In the genomic region with DNA sequence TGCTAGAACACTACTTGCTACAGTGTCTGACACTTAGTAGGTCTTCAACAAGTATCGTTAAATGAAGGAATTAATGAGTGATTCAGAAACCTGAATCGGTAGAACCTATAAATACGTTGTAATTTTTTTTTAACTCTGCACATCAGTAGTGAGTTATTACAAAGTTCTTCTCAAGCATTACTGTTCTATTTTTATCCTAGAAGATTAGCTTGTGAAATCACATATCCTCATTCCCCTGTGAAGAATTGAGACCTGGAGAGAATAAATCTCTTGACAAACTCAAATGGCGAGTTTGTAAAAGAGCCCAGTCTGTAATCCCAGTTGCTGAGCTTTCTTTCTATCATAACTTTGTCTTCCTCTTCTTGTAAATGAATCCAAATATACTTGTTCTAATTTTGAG, we compare ENCODE assay signal across 35 cellular contexts. TPM values are rescaled to one million over a fixed set of nuclear protein-coding genes. Genes with fewer than 3 reads are reported as not detected.
"Had no signal": no experiment of that assay in that cellular context is flagged by ENCODE, and none has a peak within 500 bp of the region (broad histone marks: within the 10 kb centered on the region; RNA-seq: fewer than 3 reads in every experiment).

No MANE protein-coding gene starts in this region.

- H3K27me3 ChIP-seq: ascending aorta, cardiac muscle cell, MG63 had no signal

- H3K9me3 ChIP-seq: ascending aorta, MG63, SJSA1 had no signal

- H3K4me1 Mint-ChIP-seq: activated CD4-positive, alpha-beta memory T cell treated with anti-CD3 and anti-CD28 coated beads, Interleukin-2, amount 10 ng/mL, durations not matched to agents 7 days and 5 days; activated CD8-positive, alpha-beta memory T cell treated with anti-CD3 and anti-CD28 coated beads, Interleukin-2, amount 10 ng/mL, durations not matched to agents 7 days and 5 days; activated naive CD8-positive, alpha-beta T cell treated with anti-CD3 and anti-CD28 coated beads for 36 hours had no signal

- H3K4me3 ChIP-seq: ascending aorta, cardiac muscle cell, MG63, SJSA1 had no signal

- H3K27ac Mint-ChIP-seq: activated CD4-positive, alpha-beta memory T cell treated with anti-CD3 and anti-CD28 coated beads, Interleukin-2, amount 10 ng/mL, durations not matched to agents 7 days and 5 days; activated CD8-positive, alpha-beta memory T cell treated with anti-CD3 and anti-CD28 coated beads, Interleukin-2, amount 10 ng/mL, durations not matched to agents 7 days and 5 days; activated naive CD8-positive, alpha-beta T cell treated with anti-CD3 and anti-CD28 coated beads for 36 hours had no signal

- H3K27ac ChIP-seq: ascending aorta, cardiac muscle cell, SJSA1, WERI-Rb-1 had no signal

- H3K36me3 ChIP-seq: ascending aorta, cardiac muscle cell, MG63, SJSA1, WERI-Rb-1 had no signal

- H3K36me3 Mint-ChIP-seq: activated CD8-positive, alpha-beta memory T cell treated with anti-CD3 and anti-CD28 coated beads, Interleukin-2, amount 10 ng/mL, durations not matched to agents 7 days and 5 days; activated naive CD8-positive, alpha-beta T cell treated with anti-CD3 and anti-CD28 coated beads for 36 hours had no signal

- ATAC-seq: activated CD8-positive, alpha-beta memory T cell treated with anti-CD3 and anti-CD28 coated beads, Interleukin-2, amount 10 ng/mL, durations not matched to agents 7 days and 5 days; Panc1 had no signal

- H3K4me1 ChIP-seq: ascending aorta, SJSA1 had no signal

- H3K9me3 Mint-ChIP-seq: activated CD4-positive, alpha-beta memory T cell treated with anti-CD3 and anti-CD28 coated beads, Interleukin-2, amount 10 ng/mL, durations not matched to agents 7 days and 5 days; activated naive CD8-positive, alpha-beta T cell treated with anti-CD3 and anti-CD28 coated beads for 36 hours had no signal

- H3K4me3 Mint-ChIP-seq: activated CD4-positive, alpha-beta memory T cell treated with anti-CD3 and anti-CD28 coated beads, Interleukin-2, amount 10 ng/mL, durations not matched to agents 7 days and 5 days; activated CD8-positive, alpha-beta memory T cell treated with anti-CD3 and anti-CD28 coated beads, Interleukin-2, amount 10 ng/mL, durations not matched to agents 7 days and 5 days; activated naive CD8-positive, alpha-beta T cell treated with anti-CD3 and anti-CD28 coated beads for 36 hours had no signal

- DNase-seq: activated CD4-positive, alpha-beta memory T cell treated with anti-CD3 and anti-CD28 coated beads, Interleukin-2, amount 10 ng/mL, durations not matched to agents 7 days and 5 days; activated CD4-positive, alpha-beta T cell treated with anti-CD3 and anti-CD28 coated beads for 1 hour; activated CD4-positive, alpha-beta T cell treated with anti-CD3 and anti-CD28 coated beads for 48 hours; activated CD4-positive, CD25-positive, alpha-beta regulatory T cell; activated CD8-positive, alpha-beta memory T cell treated with anti-CD3 and anti-CD28 coated beads for 24 hours; activated CD8-positive, alpha-beta memory T cell treated with anti-CD3 and anti-CD28 coated beads, Interleukin-2, amount 10 ng/mL, durations not matched to agents 7 days and 5 days; activated CD8-positive, alpha-beta memory T cell treated with anti-CD3 and anti-CD28 coated beads, Interleukin-2, amount 50 U/mL, for 48 hours; activated effector memory CD4-positive, alpha-beta T cell treated with anti-CD3 and anti-CD28 coated beads, Interleukin-2, amount 50 U/mL, for 16 hours; activated naive CD4-positive, alpha-beta T cell; activated naive CD4-positive, alpha-beta T cell treated with anti-CD3 and anti-CD28 coated beads, Interleukin-2, amount 50 U/mL, for 16 hours; activated naive CD8-positive, alpha-beta T cell treated with anti-CD3 and anti-CD28 coated beads for 36 hours; activated T-cell treated with anti-CD3 and anti-CD28 coated beads, Interleukin-2, amount 50 U/mL, for 48 hours; amygdala; Kasumi-1; KG1; MG63; NCI-H1048; NCI-H1105 treated with DMSO at 0.1 percent for 48 hours; NCI-H1436 treated with DMSO at 0.1 percent for 48 hours; NCI-H1694 treated with DMSO at 0.1 percent for 48 hours; NCI-H2029; NCI-H345; NCI-H524 treated with DMSO at 0.1 percent for 48 hours; SHP77 treated with DMSO at 0.1 percent for 48 hours; SW 1271; T-helper 1 cell; T-helper 2 cell; T-helper 9 cell; WERI-Rb-1 had no signal

RNA-seq across cellular contexts. Expression of gene HYAL4, which starts 34.7 kb away (rescaled TPM):
- total RNA-seq: activated CD4-positive, alpha-beta memory T cell treated with anti-CD3 and anti-CD28 coated beads, Interleukin-2, amount 10 ng/mL, durations not matched to agents 7 days and 5 days; activated CD8-positive, alpha-beta memory T cell treated with anti-CD3 and anti-CD28 coated beads, Interleukin-2, amount 10 ng/mL, durations not matched to agents 7 days and 5 days; activated naive CD8-positive, alpha-beta T cell treated with anti-CD3 and anti-CD28 coated beads for 36 hours; ascending aorta; cardiac muscle cell; NCI-H460; RPMI7951; SJSA1 had no signal
- polyA plus RNA-seq: cardiac muscle cell had no signal

RNA-seq across cellular contexts. Expression of gene SPAM1, which starts 45.4 kb away (rescaled TPM):
- total RNA-seq: activated CD4-positive, alpha-beta memory T cell treated with anti-CD3 and anti-CD28 coated beads, Interleukin-2, amount 10 ng/mL, durations not matched to agents 7 days and 5 days; activated CD8-positive, alpha-beta memory T cell treated with anti-CD3 and anti-CD28 coated beads, Interleukin-2, amount 10 ng/mL, durations not matched to agents 7 days and 5 days; activated naive CD8-positive, alpha-beta T cell treated with anti-CD3 and anti-CD28 coated beads for 36 hours; ascending aorta; cardiac muscle cell; NCI-H460; RPMI7951; SJSA1 had no signal
- polyA plus RNA-seq: cardiac muscle cell had no signal
